Comparison of ENCODE assay signal across 8 cellular contexts in genomic region chr22:38569972-38570840, GRCh38. TPM values are rescaled to one million over a fixed set of nuclear protein-coding genes. Genes with fewer than 3 reads are reported as not detected.
DNase-seq lines count a peak whose midpoint lies in the region; ATAC-seq, FAIRE-seq and TF ChIP-seq lines count a peak whose summit lies in the region.

TSS of gene DMC1 (minus strand) at chr22:38570183. CDS start at chr22:38568256, 1,927 bp downstream.

- DNase-seq in GM12892 (ENCODE audit: insufficient read length) (peak; percentile 93), NK-92 (lab: John Stamatoyannopoulos, UW; ENCODE audit: unreplicated experiment) (peak; percentile 89), lung (ENCODE audit: low spot score) (peak; percentile 94)
- peak; percentile 95 for DNase-seq in effector CD4-positive, alpha-beta T cell
- DNase-seq in stimulated activated CD4-positive, alpha-beta T cell treated with anti-CD3 and anti-CD28 coated beads, TNF-alpha, amount 100 ng/mL, for 24 hours (ENCODE audit: low read depth in 3 of 3), result peak; percentile 93 to 99 (median 96)

- CTCF ChIA-PET in activated CD8-positive, alpha-beta memory T cell treated with anti-CD3 and anti-CD28 coated beads for 36 hours (lab: Charles Lee), result interaction anchor here (1.1 kb wide), 1 partner anchor 84 kb away, joined by 3 read pairs; no protein-coding TSS in a partner anchor

- peak within 1 kb of the TSS; percentile 56 to 74 for H3K27ac ChIP-seq in lung (ENCODE audit: low read depth in 1 of 2, low read length in 1 of 2)

- no peaks in the 10 kb centered on the region for H3K27me3 ChIP-seq in lung (ENCODE audit: control insufficient read depth, insufficient read depth)

- ATAC-seq in HG03457 (IDR thresholded peaks at IDR 0.05; ENCODE audit: unreplicated experiment), result peak; percentile 48
- peak; percentile 96 for ATAC-seq in lung (ENCODE audit: insufficient read depth, low FRiP score)
- no peak for ATAC-seq in HG03565 (IDR thresholded peaks at IDR 0.05; ENCODE audit: unreplicated experiment)

- peak within 1 kb of the TSS; percentile 56 for H3K4me3 ChIP-seq in lung

- no peaks in the 10 kb centered on the region for H3K4me1 ChIP-seq in lung (ENCODE audit: control insufficient read depth in 2 of 2, insufficient read depth in 2 of 2, low read length in 2 of 2)

- H3K36me3 ChIP-seq in lung (ENCODE audit: control insufficient read depth in 2 of 2, insufficient read depth in 2 of 2, low read length in 2 of 2), result no peaks in the 10 kb centered on the region

- POLR2A ChIA-PET in activated CD8-positive, alpha-beta memory T cell treated with anti-CD3 and anti-CD28 coated beads for 36 hours (lab: Charles Lee), result interaction anchor here (0.6 to 1.4 kb wide), 5 partner anchors 87 to 749 kb away, joined by 3 to 8 read pairs (median 3); partner anchors contain the start of genes RPL3 and TOMM22

- no peak for TF ChIP-seq CTCF in lung (IDR thresholded peaks at IDR 0.05; ENCODE audit: control extremely low read depth, extremely low read depth)

- TF ChIP-seq POLR2A in GM12892 (IDR thresholded peaks at IDR 0.05; ENCODE audit: low read depth, low read length), result peak; percentile 25; the same call in 1 of the 2 replicates

- WGBS in lung, 2 donors, result 1 to 2% methylated on average over 47 to 65 of the region's 66 CpGs

- H3K9me3 ChIP-seq in lung (ENCODE audit: control insufficient read depth in 2 of 2, insufficient read depth in 1 of 2, low read length in 1 of 2), result no peaks in the 10 kb centered on the region

- peak; percentile 94 for FAIRE-seq in GM12892 (lab: Jason Lieb, UNC)

RNA-seq across cellular contexts. Expression of gene DMC1, which starts in this region (rescaled TPM):
- 8.2 TPM for polyA plus RNA-seq in GM12892 (2012; ENCODE audit: missing spikeins)
- total RNA-seq in activated CD8-positive, alpha-beta memory T cell treated with anti-CD3 and anti-CD28 coated beads for 36 hours, result 10 to 100 TPM; 14.4 to 14.7 TPM
- total RNA-seq in lung, result 1 to 10 TPM; 1.1 to 2.7 TPM
- 1 to 10 TPM in 1 of 2 donors, under 1 TPM in 1; 0.24 to 2.5 TPM for polyA plus RNA-seq in lung

Comparison
In these comparisons a context has a peak if more than half of its experiments do, and no peak if none do; other contexts are left out.
1. RNA of gene DMC1 (total RNA-seq): 14.4 to 14.7 TPM in activated CD8-positive, alpha-beta memory T cell treated with anti-CD3 and anti-CD28 coated beads for 36 hours; 1.1 to 2.7 TPM in lung; every median in the first group is over 4 times any median in the second.
2. Peak in every context shown above with its lines, with median percentiles within 50 percentile points of each other: DNase-seq.